1 cellular context compared by ENCODE assay signal in genomic region chr19:40348125-40348913, GRCh38.
TF ChIP-seq lines count a peak whose summit lies in the region.

A gene with protein sequence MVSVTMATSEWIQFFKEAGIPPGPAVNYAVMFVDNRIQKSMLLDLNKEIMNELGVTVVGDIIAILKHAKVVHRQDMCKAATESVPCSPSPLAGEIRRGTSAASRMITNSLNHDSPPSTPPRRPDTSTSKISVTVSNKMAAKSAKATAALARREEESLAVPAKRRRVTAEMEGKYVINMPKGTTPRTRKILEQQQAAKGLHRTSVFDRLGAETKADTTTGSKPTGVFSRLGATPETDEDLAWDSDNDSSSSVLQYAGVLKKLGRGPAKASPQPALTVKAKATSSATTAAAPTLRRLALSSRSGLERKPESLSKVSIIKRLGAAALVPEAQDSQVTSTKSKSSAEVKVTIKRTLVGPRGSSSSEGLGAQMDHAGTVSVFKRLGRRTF (minus strand): TSS chr19:40348397. CDS start chr19:40341857, 6,540 bp downstream.
A gene with protein sequence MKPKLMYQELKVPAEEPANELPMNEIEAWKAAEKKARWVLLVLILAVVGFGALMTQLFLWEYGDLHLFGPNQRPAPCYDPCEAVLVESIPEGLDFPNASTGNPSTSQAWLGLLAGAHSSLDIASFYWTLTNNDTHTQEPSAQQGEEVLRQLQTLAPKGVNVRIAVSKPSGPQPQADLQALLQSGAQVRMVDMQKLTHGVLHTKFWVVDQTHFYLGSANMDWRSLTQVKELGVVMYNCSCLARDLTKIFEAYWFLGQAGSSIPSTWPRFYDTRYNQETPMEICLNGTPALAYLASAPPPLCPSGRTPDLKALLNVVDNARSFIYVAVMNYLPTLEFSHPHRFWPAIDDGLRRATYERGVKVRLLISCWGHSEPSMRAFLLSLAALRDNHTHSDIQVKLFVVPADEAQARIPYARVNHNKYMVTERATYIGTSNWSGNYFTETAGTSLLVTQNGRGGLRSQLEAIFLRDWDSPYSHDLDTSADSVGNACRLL (plus strand): TSS chr19:40348695. CDS start chr19:40366484, 17,789 bp downstream.

TF ChIP-seq in HepG2, 621 proteins besides CTCF, POLR2A, EP300 and RAD21 (continued from another document and continues in another):
- TF ChIP-seq ZNF609 (CRISPR knock-in tag; IDR thresholded peaks at IDR 0.05; ENCODE audit: borderline replicate concordance) (peak; percentile 47; the same call in 1 of the 2 replicates), ZNF343 (CRISPR knock-in tag; IDR thresholded peaks at IDR 0.05) (no peak), AGO1 (IDR thresholded peaks at IDR 0.05; ENCODE audit: low read depth, low read length, poor library complexity, severe bottlenecking) (no peak), ZNF737 (CRISPR knock-in tag; IDR thresholded peaks at IDR 0.05; ENCODE audit: borderline replicate concordance) (no peak), DR1 (CRISPR knock-in tag; IDR thresholded peaks at IDR 0.05) (peak; percentile 65; the same call in 1 of the 2 replicates), SMC3 (IDR thresholded peaks at IDR 0.05; ENCODE audit: low read length) (no peak), NFIB (CRISPR knock-in tag; IDR thresholded peaks at IDR 0.05; ENCODE audit: borderline replicate concordance) (no peak), PHB2 (IDR thresholded peaks at IDR 0.05; ENCODE audit: partially characterized antibody) (no peak), NCOA1 (CRISPR knock-in tag; IDR thresholded peaks at IDR 0.05) (no peak), PBX2 (CRISPR knock-in tag; IDR thresholded peaks at IDR 0.05) (no peak), CERS6 (CRISPR knock-in tag; IDR thresholded peaks at IDR 0.05) (no peak), ZMAT3 (CRISPR knock-in tag; conservative IDR thresholded peaks at IDR 0.05) (0 out of 2 replicates have a peak, but pooled peaks have one; percentile 37), ZNF275 (CRISPR knock-in tag; IDR thresholded peaks at IDR 0.05; ENCODE audit: borderline replicate concordance) (no peak), CC2D1A (CRISPR knock-in tag; IDR thresholded peaks at IDR 0.05) (no peak), MAFG (CRISPR knock-in tag; IDR thresholded peaks at IDR 0.05) (no peak), ZFAT (CRISPR knock-in tag; conservative IDR thresholded peaks at IDR 0.05) (no peak), ZNF337 (CRISPR knock-in tag; IDR thresholded peaks at IDR 0.05; ENCODE audit: borderline replicate concordance, low read depth) (0 out of 2 replicates have a peak, but pooled peaks have one; percentile 30), E2F1 (CRISPR knock-in tag; IDR thresholded peaks at IDR 0.05) (no peak), KLF11 (CRISPR knock-in tag; IDR thresholded peaks at IDR 0.05) (no peak), BORCS8-MEF2B (CRISPR knock-in tag; IDR thresholded peaks at IDR 0.05) (peak; percentile 75), SP2 (CRISPR knock-in tag; IDR thresholded peaks at IDR 0.05) (peak; percentile 80), RBM39 (IDR thresholded peaks at IDR 0.05; ENCODE audit: low read depth, low read length, poor library complexity, severe bottlenecking) (peak; percentile 57), GTF2F1 (IDR thresholded peaks at IDR 0.05; ENCODE audit: low read length) (peak; percentile 94)
- TF ChIP-seq, protein P1, sequence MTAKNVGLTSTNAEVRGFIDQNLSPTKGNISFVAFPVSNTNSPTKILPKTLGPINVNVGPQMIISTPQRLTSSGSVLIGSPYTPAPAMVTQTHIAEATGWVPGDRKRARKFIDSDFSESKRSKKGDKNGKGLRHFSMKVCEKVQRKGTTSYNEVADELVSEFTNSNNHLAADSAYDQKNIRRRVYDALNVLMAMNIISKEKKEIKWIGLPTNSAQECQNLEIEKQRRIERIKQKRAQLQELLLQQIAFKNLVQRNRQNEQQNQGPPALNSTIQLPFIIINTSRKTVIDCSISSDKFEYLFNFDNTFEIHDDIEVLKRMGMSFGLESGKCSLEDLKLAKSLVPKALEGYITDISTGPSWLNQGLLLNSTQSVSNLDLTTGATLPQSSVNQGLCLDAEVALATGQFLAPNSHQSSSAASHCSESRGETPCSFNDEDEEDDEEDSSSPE (CRISPR knock-in tag; IDR thresholded peaks at IDR 0.05): peak; percentile 77
- TF ChIP-seq, protein P2, sequence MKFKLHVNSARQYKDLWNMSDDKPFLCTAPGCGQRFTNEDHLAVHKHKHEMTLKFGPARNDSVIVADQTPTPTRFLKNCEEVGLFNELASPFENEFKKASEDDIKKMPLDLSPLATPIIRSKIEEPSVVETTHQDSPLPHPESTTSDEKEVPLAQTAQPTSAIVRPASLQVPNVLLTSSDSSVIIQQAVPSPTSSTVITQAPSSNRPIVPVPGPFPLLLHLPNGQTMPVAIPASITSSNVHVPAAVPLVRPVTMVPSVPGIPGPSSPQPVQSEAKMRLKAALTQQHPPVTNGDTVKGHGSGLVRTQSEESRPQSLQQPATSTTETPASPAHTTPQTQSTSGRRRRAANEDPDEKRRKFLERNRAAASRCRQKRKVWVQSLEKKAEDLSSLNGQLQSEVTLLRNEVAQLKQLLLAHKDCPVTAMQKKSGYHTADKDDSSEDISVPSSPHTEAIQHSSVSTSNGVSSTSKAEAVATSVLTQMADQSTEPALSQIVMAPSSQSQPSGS (CRISPR knock-in tag; IDR thresholded peaks at IDR 0.05): peak; percentile 55; the same call in 1 of the 2 replicates
- TF ChIP-seq, protein P3, sequence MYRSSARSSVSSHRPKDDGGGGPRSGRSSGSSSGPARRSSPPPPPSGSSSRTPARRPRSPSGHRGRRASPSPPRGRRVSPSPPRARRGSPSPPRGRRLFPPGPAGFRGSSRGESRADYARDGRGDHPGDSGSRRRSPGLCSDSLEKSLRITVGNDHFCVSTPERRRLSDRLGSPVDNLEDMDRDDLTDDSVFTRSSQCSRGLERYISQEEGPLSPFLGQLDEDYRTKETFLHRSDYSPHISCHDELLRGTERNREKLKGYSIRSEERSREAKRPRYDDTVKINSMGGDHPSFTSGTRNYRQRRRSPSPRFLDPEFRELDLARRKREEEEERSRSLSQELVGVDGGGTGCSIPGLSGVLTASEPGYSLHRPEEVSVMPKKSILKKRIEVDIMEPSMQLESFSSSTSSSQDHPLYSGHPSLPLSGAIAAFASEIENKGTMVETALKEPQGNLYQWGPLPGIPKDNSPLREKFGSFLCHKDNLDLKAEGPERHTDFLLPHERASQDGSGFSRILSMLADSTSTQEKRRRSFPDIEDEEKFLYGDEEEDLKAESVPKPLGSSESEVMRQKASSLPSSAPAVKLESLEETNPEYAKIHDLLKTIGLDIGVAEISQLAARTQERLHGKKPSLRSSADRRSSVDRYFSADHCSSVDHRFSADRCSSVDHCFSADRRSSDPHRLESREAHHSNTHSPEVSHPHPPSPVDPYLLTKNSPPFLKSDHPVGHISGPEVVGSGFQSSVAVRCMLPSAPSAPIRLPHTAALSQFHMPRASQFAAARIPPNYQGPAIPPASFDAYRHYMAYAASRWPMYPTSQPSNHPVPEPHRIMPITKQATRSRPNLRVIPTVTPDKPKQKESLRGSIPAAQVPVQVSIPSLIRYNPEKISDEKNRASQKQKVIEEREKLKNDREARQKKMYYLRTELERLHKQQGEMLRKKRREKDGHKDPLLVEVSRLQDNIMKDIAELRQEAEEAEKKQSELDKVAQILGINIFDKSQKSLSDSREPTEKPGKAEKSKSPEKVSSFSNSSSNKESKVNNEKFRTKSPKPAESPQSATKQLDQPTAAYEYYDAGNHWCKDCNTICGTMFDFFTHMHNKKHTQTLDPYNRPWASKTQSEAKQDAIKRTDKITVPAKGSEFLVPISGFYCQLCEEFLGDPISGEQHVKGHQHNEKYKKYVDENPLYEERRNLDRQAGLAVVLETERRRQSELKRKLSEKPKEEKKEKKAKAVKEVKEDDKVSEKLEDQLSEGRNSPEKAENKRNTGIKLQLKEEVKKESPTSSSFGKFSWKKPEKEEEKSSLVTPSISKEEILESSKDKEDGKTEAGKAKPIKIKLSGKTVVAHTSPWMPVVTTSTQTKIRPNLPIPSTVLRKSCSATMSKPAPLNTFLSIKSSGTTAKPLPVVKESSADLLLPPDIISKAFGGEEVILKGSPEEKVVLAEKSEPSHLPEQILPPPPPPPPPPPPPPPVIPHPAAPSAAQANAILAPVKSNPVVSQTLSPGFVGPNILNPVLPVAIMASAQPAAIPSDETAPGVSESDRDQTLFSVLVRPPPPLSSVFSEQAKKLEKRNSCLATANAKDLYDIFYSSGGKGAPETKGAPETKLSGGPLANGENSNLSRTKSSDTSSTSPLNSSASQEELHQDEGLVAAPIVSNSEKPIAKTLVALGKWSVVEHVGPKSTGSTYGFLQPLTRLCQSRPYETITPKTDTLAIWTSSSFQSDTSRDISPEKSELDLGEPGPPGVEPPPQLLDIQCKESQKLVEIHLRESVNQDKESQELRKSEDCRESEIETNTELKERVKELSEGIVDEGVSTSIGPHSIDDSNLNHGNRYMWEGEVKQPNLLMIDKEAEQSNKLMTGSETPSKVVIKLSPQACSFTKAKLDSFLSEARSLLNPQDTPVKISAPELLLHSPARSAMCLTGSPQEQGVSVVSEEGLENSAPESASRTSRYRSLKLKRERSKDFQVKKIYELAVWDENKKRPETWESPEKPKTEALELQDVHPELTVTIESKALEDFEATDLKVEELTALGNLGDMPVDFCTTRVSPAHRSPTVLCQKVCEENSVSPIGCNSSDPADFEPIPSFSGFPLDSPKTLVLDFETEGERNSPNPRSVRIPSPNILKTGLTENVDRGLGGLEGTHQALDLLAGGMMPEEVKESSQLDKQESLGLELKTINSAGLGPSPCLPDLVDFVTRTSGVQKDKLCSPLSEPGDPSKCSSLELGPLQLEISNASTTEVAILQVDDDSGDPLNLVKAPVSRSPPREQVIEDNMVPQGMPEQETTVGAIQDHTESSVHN (CRISPR knock-in tag; IDR thresholded peaks at IDR 0.05): no peak
- TF ChIP-seq, protein P4, sequence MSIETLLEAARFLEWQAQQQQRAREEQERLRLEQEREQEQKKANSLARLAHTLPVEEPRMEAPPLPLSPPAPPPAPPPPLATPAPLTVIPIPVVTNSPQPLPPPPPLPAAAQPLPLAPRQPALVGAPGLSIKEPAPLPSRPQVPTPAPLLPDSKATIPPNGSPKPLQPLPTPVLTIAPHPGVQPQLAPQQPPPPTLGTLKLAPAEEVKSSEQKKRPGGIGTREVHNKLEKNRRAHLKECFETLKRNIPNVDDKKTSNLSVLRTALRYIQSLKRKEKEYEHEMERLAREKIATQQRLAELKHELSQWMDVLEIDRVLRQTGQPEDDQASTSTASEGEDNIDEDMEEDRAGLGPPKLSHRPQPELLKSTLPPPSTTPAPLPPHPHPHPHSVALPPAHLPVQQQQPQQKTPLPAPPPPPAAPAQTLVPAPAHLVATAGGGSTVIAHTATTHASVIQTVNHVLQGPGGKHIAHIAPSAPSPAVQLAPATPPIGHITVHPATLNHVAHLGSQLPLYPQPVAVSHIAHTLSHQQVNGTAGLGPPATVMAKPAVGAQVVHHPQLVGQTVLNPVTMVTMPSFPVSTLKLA (IDR thresholded peaks at IDR 0.05): peak; percentile 89
